In the genomic region with DNA sequence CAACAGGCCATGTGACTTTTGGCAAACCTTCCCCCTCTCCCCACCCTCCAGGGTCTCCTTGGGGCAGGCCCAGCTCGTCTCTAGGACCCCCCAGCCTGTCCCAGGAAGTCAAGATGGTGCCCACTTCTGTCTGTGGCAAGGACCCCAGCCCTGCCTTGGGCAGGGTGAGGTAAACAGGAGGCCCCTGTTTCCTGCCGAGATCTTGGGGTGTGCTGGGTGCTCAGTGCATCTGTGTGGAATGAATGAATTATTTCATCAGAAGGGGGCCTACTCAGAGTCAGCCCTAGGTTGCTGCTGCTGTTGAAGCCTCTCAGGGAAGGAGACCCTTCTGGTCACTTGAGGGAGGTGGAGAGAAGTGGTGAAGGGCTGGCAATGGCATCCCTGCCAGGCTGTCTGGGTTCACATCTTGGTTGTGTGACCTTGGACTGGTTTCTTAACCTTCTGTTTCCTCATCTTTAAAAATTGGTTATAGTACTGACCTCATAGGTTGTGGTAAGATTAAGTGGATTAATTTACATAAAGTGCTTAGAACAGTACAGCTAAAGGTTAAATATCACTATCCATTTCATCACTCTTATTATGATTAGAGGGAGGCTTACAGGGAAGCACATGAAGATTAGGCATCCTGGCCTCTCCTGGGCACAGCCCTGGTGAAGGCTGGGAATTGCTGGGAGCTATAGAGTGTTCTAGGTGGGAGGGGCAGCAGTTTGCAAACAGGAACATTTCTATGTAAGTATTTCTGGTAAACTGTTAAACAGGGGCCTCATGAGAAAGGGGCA, we compare ENCODE assay signal across 10 cellular contexts.
DNase-seq lines count a peak whose midpoint lies in the region; ATAC-seq and TF ChIP-seq lines count a peak whose summit lies in the region.
"Had no signal": no experiment of that assay in that cellular context is flagged by ENCODE, and none has a peak within 500 bp of the region (broad histone marks: within the 10 kb centered on the region; RNA-seq: fewer than 3 reads in every experiment).

No MANE protein-coding gene starts in this region.

- H3K9me3 Mint-ChIP-seq in T-cell, result no peaks in the 10 kb centered on the region

- peaks cover 60% of the 10 kb centered on the region for H3K79me2 ChIP-seq in fibroblast of lung (ENCODE audit: control insufficient read depth, insufficient read depth, low read length)
- H3K79me2 ChIP-seq in smooth muscle cell (ENCODE audit: low read depth), result peaks cover 67% of the 10 kb centered on the region

- H4K20me1 ChIP-seq in fibroblast of lung (ENCODE audit: control insufficient read depth, extremely low read depth, insufficient read depth, low read length) (no peaks in the 10 kb centered on the region), smooth muscle cell (ENCODE audit: low read depth) (peaks cover 77% of the 10 kb centered on the region)

- H3K36me3 ChIP-seq in fibroblast of lung (ENCODE audit: control insufficient read depth, insufficient read depth, low read length), result peaks cover 23% of the 10 kb centered on the region
- H3K36me3 ChIP-seq in smooth muscle cell (ENCODE audit: low read depth), result no peaks in the 10 kb centered on the region
- H3K36me3 ChIP-seq in SJCRH30, result peaks cover 7% of the 10 kb centered on the region

- no peak overlapping the region for H3K9ac ChIP-seq in fibroblast of lung (ENCODE audit: insufficient read depth, low read length)
- H3K9ac ChIP-seq in smooth muscle cell (ENCODE audit: low read depth), result no peak overlapping the region

- TF ChIP-seq CTCF in fibroblast of lung (conservative IDR thresholded peaks at IDR 0.05 in 1 of 2, IDR thresholded peaks at IDR 0.05 in 1 of 2; ENCODE audit: low read depth in 1 of 2, low read length in 2 of 2) (no peak), smooth muscle cell (IDR thresholded peaks at IDR 0.05; ENCODE audit: borderline replicate concordance, insufficient read depth, poor library complexity, severe bottlenecking) (no peak)

- H3K4me1 Mint-ChIP-seq in T-cell, result peaks cover 39 to 68% (median 63%) of the 10 kb centered on the region in 3 donors

- H3K4me3 Mint-ChIP-seq in T-cell, result peak overlapping the region; percentile 19 to 72 (median 47)

- H3K4me1 ChIP-seq in fibroblast of lung (ENCODE audit: control insufficient read depth, extremely low read depth, insufficient read depth, low read length) (peaks cover 47% of the 10 kb centered on the region), smooth muscle cell (ENCODE audit: low read depth) (peaks cover 26% of the 10 kb centered on the region), SJCRH30 (peaks cover 55% of the 10 kb centered on the region)

- POLR2A ChIA-PET in T-cell (lab: Charles Lee), result no interaction called here

- H3K4me3 ChIP-seq in fibroblast of lung (replicated peaks in 1 of 4; ENCODE audit: control extremely low read depth in 1 of 4, insufficient read depth in 1 of 4, low read depth in 3 of 4, low read length in 4 of 4) (no peak overlapping the region), smooth muscle cell (no peak overlapping the region), SJCRH30 (no peak overlapping the region)

- H3K9me3 ChIP-seq in fibroblast of lung (ENCODE audit: control insufficient read depth, insufficient read depth, low read depth, low read length) (no peaks in the 10 kb centered on the region), smooth muscle cell (replicated peaks; ENCODE audit: low read depth) (no peaks in the 10 kb centered on the region), SJCRH30 (replicated peaks) (no peaks in the 10 kb centered on the region)

- peak; percentile 43 to 54 (median 44) for ATAC-seq in T-cell (replicated peaks in 1 of 4)
- no peak for ATAC-seq in HG03135 (IDR thresholded peaks at IDR 0.05; ENCODE audit: unreplicated experiment)

- no peaks in the 10 kb centered on the region for H3K27me3 Mint-ChIP-seq in T-cell

- H3K27me3 ChIP-seq in fibroblast of lung (ENCODE audit: control insufficient read depth, insufficient read depth, low read length), result no peaks in the 10 kb centered on the region
- no peaks in the 10 kb centered on the region for H3K27me3 ChIP-seq in smooth muscle cell (ENCODE audit: low read depth)
- H3K27me3 ChIP-seq in SJCRH30, result no peaks in the 10 kb centered on the region

- H2AFZ ChIP-seq in fibroblast of lung (ENCODE audit: low read length) (no peak overlapping the region), smooth muscle cell (ENCODE audit: low read depth) (no peak overlapping the region)

- H3K36me3 Mint-ChIP-seq in T-cell, result peaks cover 26% of the 10 kb centered on the region

- CTCF ChIA-PET in T-cell (lab: Charles Lee), result no interaction called here

- peak overlapping the region; percentile 88 to 89 for H3K27ac Mint-ChIP-seq in T-cell

- H3K4me2 ChIP-seq in fibroblast of lung (ENCODE audit: extremely low read depth, insufficient read depth, low read length) (no peak overlapping the region), smooth muscle cell (peak overlapping the region; percentile 18)

- DNase-seq in NOMO-1 (lab: John Stamatoyannopoulos, UW; ENCODE audit: unreplicated experiment in 2 of 2) (peak; percentile 11 to 53), NOMO-1 treated with dmso at 0.1 percent for 144 hours (lab: John Stamatoyannopoulos, UW; ENCODE audit: unreplicated experiment) (no peak), T-cell (peak in 1 of 34 experiments; percentile 19), fibroblast of lung (ENCODE audit: low read depth in 2 of 2) (peak in 1 of 2 donors; percentile 63), smooth muscle cell (lab: John Stamatoyannopoulos, UW; ENCODE audit: unreplicated experiment) (no peak), SJCRH30 (no peak), NCI-H2029 (lab: John Stamatoyannopoulos, UW) (no peak)
- DNase-seq: activated CD8-positive, alpha-beta memory T cell treated with anti-CD3 and anti-CD28 coated beads, Interleukin-2, amount 50 U/mL, for 4 hours had no signal

- H3K27ac ChIP-seq in fibroblast of lung (ENCODE audit: insufficient read depth, low read length) (peak overlapping the region; percentile 83), smooth muscle cell (ENCODE audit: low read depth) (peak overlapping the region; percentile 93), SJCRH30 (no peak overlapping the region)
- H3K27ac ChIP-seq: 22Rv1 had no signal

- 97% methylated on average over 2 of the region's 2 CpGs for WGBS in smooth muscle cell (ENCODE audit: low lambda C conversion rate)

- H3F3A ChIP-seq in smooth muscle cell (ENCODE audit: low read depth), result peaks cover 12% of the 10 kb centered on the region

Comparison
In these comparisons a context has a peak if more than half of its experiments do, and no peak if none do; other contexts are left out.
1. DNase-seq: peak in NOMO-1 (2 of 2); none in NOMO-1 treated with dmso at 0.1 percent for 144 hours (single experiment), smooth muscle cell (single experiment), SJCRH30 (0 of 2) and NCI-H2029 (single experiment).